ENCODE assay signal across 8 cellular contexts in the genomic region with DNA sequence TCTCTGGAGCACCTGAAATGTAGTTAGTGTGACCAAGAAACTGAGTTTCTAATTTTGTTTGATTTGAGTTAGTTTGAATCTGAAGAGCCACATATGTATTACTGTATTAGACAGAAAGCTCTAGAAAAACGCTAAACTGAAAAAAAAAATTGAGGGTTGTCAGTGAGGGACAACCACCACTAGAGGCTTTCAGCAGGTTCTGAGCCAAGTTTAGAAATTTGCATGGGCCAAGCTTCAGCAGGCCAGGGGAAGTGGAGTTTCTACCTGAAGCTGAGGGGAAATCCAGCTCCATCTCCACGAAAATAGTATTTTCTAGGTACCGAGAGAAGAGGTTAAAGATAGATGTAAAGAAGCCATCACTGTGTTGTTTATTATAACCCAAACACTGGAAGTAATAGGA.
DNase-seq lines count a peak whose midpoint lies in the region; ATAC-seq and TF ChIP-seq lines count a peak whose summit lies in the region.

No MANE protein-coding gene starts in this region.

- H3K4me1 ChIP-seq in liver (ENCODE audit: control insufficient read depth in 4 of 4, insufficient read depth in 4 of 4, low read length in 3 of 4) (no peaks in the 10 kb centered on the region), psoas muscle (no peaks in the 10 kb centered on the region), SJCRH30 (no peaks in the 10 kb centered on the region)

- ATAC-seq in GM18858 (IDR thresholded peaks at IDR 0.05; ENCODE audit: unreplicated experiment) = peak; percentile 48
- peak; percentile 39 for ATAC-seq in HG03039 (IDR thresholded peaks at IDR 0.05; ENCODE audit: unreplicated experiment)
- ATAC-seq in psoas muscle = no peak

- H3K9me3 ChIP-seq in liver (ENCODE audit: control insufficient read depth in 4 of 4, low read length in 3 of 4) (no peaks in the 10 kb centered on the region), psoas muscle (no peaks in the 10 kb centered on the region), SJCRH30 (replicated peaks) (peaks cover 4% of the 10 kb centered on the region; the same call in 1 of the 2 replicates)

- H3K27ac Mint-ChIP-seq in T-helper 2 cell treated with Interferon-gamma antibody and Interleukin-4, amounts not matched to agents 5 μg/mL and 100 μg/mL, for 36 hours = peak overlapping the region; percentile 87

- peaks cover 29% of the 10 kb centered on the region for H3K4me1 Mint-ChIP-seq in T-helper 2 cell treated with Interferon-gamma antibody and Interleukin-4, amounts not matched to agents 5 μg/mL and 100 μg/mL, for 36 hours (ENCODE audit: low read depth)

- DNase-seq in AG20443 (ENCODE audit: low spot score) = peak; percentile 49
- DNase-seq in T-helper 2 cell treated with Interferon-gamma antibody and Interleukin-4, amounts not matched to agents 5 μg/mL and 100 μg/mL, for 36 hours (ENCODE audit: low spot score) = no peak
- no peak for DNase-seq in NCI-H187 (lab: John Stamatoyannopoulos, UW)
- DNase-seq in psoas muscle = no peak
- DNase-seq in SJCRH30 = no peak

- TF ChIP-seq RAD21 in liver (IDR thresholded peaks at IDR 0.05) = peak; percentile 19 to 40

- H3K4me3 Mint-ChIP-seq in T-helper 2 cell treated with Interferon-gamma antibody and Interleukin-4, amounts not matched to agents 5 μg/mL and 100 μg/mL, for 36 hours = peak overlapping the region; percentile 66

- peaks cover 6% of the 10 kb centered on the region for H3K9me3 Mint-ChIP-seq in T-helper 2 cell treated with Interferon-gamma antibody and Interleukin-4, amounts not matched to agents 5 μg/mL and 100 μg/mL, for 36 hours

- 49% methylated on average over 3 of the region's 3 CpGs for WGBS in liver
- 56 to 67% (median 65%) methylated on average over 3 of the region's 3 CpGs for WGBS in psoas muscle, 3 donors

- H3K4me3 ChIP-seq in liver (ENCODE audit: low read depth in 1 of 3, low read length in 3 of 3) (no peak overlapping the region), psoas muscle (no peak overlapping the region), SJCRH30 (no peak overlapping the region)

- no peak overlapping the region for H3K9ac ChIP-seq in liver (ENCODE audit: low read depth in 1 of 2, low read length in 2 of 2)

- H3K27me3 ChIP-seq in liver (ENCODE audit: control insufficient read depth in 4 of 4, insufficient read depth in 4 of 4, low read length in 3 of 4) (no peaks in the 10 kb centered on the region), psoas muscle (ENCODE audit: insufficient read depth in 3 of 3, low read length in 2 of 3) (peaks cover 0 to 12% (median 3%) of the 10 kb centered on the region in 3 donors), SJCRH30 (no peaks in the 10 kb centered on the region; the same call in 1 of the 2 replicates)

- peaks cover 2% of the 10 kb centered on the region for H3K36me3 Mint-ChIP-seq in T-helper 2 cell treated with Interferon-gamma antibody and Interleukin-4, amounts not matched to agents 5 μg/mL and 100 μg/mL, for 36 hours (ENCODE audit: low read depth)

- intact Hi-C loops in psoas muscle (cut with DNase I) = no loop called here

- no peaks in the 10 kb centered on the region for H3K36me3 ChIP-seq in liver (ENCODE audit: control insufficient read depth in 4 of 4, insufficient read depth in 3 of 4, low read depth in 1 of 4, low read length in 3 of 4)
- H3K36me3 ChIP-seq in psoas muscle (ENCODE audit: insufficient read depth in 1 of 2, low read depth in 1 of 2) = no peaks in the 10 kb centered on the region
- no peaks in the 10 kb centered on the region for H3K36me3 ChIP-seq in SJCRH30

- TF ChIP-seq CTCF in liver (IDR thresholded peaks at IDR 0.05; ENCODE audit: low read depth, low read length, missing input control) (peak; percentile 28), psoas muscle (IDR thresholded peaks at IDR 0.05) (no peak)

- H3K27ac ChIP-seq in liver (ENCODE audit: low read depth in 1 of 2, low read length in 2 of 2) (no peak overlapping the region), psoas muscle (no peak overlapping the region), SJCRH30 (no peak overlapping the region)

- H3K27me3 Mint-ChIP-seq in T-helper 2 cell treated with Interferon-gamma antibody and Interleukin-4, amounts not matched to agents 5 μg/mL and 100 μg/mL, for 36 hours (ENCODE audit: low read depth) = no peaks in the 10 kb centered on the region

TF ChIP-seq in liver, 16 proteins besides CTCF, POLR2A, EP300 and RAD21:
- TF ChIP-seq RXRA (IDR thresholded peaks at IDR 0.05) (no peak), GABPA (IDR thresholded peaks at IDR 0.05 in 1 of 2, conservative IDR thresholded peaks at IDR 0.05 in 1 of 2) (no peak), HNF4G (IDR thresholded peaks at IDR 0.05) (no peak), NR2F2 (IDR thresholded peaks at IDR 0.05) (no peak), JUND (IDR thresholded peaks at IDR 0.05) (no peak), SP1 (IDR thresholded peaks at IDR 0.05) (no peak), EGR1 (IDR thresholded peaks at IDR 0.05; ENCODE audit: low read depth in 2 of 2) (no peak), FOXA1 (IDR thresholded peaks at IDR 0.05) (no peak), YY1 (IDR thresholded peaks at IDR 0.05) (no peak), TAF1 (conservative IDR thresholded peaks at IDR 0.05) (no peak), HNF4A (conservative IDR thresholded peaks at IDR 0.05) (no peak), FOXA2 (IDR thresholded peaks at IDR 0.05) (no peak)
- TF ChIP-seq, protein P1, sequence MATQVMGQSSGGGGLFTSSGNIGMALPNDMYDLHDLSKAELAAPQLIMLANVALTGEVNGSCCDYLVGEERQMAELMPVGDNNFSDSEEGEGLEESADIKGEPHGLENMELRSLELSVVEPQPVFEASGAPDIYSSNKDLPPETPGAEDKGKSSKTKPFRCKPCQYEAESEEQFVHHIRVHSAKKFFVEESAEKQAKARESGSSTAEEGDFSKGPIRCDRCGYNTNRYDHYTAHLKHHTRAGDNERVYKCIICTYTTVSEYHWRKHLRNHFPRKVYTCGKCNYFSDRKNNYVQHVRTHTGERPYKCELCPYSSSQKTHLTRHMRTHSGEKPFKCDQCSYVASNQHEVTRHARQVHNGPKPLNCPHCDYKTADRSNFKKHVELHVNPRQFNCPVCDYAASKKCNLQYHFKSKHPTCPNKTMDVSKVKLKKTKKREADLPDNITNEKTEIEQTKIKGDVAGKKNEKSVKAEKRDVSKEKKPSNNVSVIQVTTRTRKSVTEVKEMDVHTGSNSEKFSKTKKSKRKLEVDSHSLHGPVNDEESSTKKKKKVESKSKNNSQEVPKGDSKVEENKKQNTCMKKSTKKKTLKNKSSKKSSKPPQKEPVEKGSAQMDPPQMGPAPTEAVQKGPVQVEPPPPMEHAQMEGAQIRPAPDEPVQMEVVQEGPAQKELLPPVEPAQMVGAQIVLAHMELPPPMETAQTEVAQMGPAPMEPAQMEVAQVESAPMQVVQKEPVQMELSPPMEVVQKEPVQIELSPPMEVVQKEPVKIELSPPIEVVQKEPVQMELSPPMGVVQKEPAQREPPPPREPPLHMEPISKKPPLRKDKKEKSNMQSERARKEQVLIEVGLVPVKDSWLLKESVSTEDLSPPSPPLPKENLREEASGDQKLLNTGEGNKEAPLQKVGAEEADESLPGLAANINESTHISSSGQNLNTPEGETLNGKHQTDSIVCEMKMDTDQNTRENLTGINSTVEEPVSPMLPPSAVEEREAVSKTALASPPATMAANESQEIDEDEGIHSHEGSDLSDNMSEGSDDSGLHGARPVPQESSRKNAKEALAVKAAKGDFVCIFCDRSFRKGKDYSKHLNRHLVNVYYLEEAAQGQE (IDR thresholded peaks at IDR 0.05) = no peak
- TF ChIP-seq, protein P2, sequence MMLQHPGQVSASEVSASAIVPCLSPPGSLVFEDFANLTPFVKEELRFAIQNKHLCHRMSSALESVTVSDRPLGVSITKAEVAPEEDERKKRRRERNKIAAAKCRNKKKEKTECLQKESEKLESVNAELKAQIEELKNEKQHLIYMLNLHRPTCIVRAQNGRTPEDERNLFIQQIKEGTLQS (IDR thresholded peaks at IDR 0.05) = no peak
- TF ChIP-seq, protein P3, sequence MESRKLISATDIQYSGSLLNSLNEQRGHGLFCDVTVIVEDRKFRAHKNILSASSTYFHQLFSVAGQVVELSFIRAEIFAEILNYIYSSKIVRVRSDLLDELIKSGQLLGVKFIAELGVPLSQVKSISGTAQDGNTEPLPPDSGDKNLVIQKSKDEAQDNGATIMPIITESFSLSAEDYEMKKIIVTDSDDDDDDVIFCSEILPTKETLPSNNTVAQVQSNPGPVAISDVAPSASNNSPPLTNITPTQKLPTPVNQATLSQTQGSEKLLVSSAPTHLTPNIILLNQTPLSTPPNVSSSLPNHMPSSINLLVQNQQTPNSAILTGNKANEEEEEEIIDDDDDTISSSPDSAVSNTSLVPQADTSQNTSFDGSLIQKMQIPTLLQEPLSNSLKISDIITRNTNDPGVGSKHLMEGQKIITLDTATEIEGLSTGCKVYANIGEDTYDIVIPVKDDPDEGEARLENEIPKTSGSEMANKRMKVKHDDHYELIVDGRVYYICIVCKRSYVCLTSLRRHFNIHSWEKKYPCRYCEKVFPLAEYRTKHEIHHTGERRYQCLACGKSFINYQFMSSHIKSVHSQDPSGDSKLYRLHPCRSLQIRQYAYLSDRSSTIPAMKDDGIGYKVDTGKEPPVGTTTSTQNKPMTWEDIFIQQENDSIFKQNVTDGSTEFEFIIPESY (IDR thresholded peaks at IDR 0.05) = no peak
- TF ChIP-seq, protein P4, sequence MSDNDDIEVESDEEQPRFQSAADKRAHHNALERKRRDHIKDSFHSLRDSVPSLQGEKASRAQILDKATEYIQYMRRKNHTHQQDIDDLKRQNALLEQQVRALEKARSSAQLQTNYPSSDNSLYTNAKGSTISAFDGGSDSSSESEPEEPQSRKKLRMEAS (IDR thresholded peaks at IDR 0.05) = no peak

Comparison
In these comparisons a context has a peak if more than half of its experiments do, and no peak if none do; other contexts are left out.
1. ATAC-seq: peak in GM18858 (single experiment) and HG03039 (single experiment); none in psoas muscle (0 of 4).